9 cellular contexts compared by ENCODE assay signal in the genomic region with DNA sequence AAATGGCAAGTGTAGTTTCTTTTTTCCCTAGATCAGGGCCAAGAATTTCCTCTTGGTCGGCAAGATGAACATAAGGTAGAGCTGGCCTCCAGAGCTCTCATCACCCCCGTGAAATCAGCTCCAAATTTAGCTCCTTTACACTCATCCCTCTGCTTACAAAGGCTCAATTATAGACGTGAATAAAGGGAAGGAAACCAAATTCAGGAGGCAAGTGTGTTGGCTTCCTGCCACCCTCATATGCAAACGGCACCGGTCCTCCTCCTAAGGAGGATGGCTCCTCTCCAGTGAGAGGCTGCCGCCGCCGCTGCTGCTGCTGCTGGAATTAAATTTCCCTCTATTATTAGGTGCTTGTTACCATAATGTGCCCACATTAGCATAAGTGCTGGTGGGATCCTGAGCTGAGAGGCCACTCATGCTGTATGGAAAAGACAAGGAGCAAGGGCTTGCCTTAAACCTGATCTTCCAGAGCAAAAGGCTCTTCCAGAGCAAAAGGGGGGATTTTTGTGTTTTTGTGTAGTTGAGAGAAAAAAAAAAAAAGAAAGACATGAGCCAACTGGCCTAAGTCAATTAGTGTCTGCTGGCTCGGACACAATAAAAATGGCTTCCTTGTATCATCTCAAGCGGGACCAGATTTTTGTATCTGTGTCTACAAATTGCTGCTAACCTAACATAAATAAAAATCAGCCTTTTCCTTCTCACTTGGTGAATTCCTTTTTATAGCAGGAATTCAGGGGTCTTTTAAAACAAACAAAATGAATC.
A peak's percentile ranks its signal among the peaks of the same experiment; 100 is the strongest.
DNase-seq lines count a peak whose midpoint lies in the region; ATAC-seq and TF ChIP-seq lines count a peak whose summit lies in the region.
"Had no signal": no experiment of that assay in that cellular context is flagged by ENCODE, and none has a peak within 500 bp of the region (broad histone marks: within the 10 kb centered on the region; RNA-seq: fewer than 3 reads in every experiment).

No MANE protein-coding gene starts in this region.

- no peaks in the 10 kb centered on the region for H3K27me3 ChIP-seq in upper lobe of right lung

- DNase-seq in DMS 273 (lab: John Stamatoyannopoulos, UW; ENCODE audit: unreplicated experiment): peak; percentile 94
- DNase-seq in NCI-H1105 treated with DMSO at 0.1 percent for 48 hours (lab: John Stamatoyannopoulos, UW): peak; percentile 97
- DNase-seq in T-helper 17 cell: no peak
- peak; percentile 47 for DNase-seq in midbrain (lab: John Stamatoyannopoulos, UW)
- no peak for DNase-seq in HEK293T (ENCODE audit: extremely low spot score)
- no peak for DNase-seq in DMS114 treated with DMSO at 0.1 percent for 48 hours (lab: John Stamatoyannopoulos, UW; ENCODE audit: unreplicated experiment)
- DNase-seq in upper lobe of right lung: no peak
- no peak for DNase-seq in kidney glomerular epithelial cell (lab: John Stamatoyannopoulos, UW)

- H3K27me3 Mint-ChIP-seq in T-helper 17 cell: no peaks in the 10 kb centered on the region

- H3K36me3 Mint-ChIP-seq in T-helper 17 cell (ENCODE audit: low read depth): no peaks in the 10 kb centered on the region
- H3K36me3 Mint-ChIP-seq: IgD-negative memory B cell had no signal

- no peak for ATAC-seq in T-helper 17 cell
- no peak for ATAC-seq in upper lobe of right lung

- H3K36me3 ChIP-seq in upper lobe of right lung: no peaks in the 10 kb centered on the region

- H3K4me3 Mint-ChIP-seq in T-helper 17 cell: no peak overlapping the region

- peak overlapping the region; percentile 4 for H3K27ac Mint-ChIP-seq in T-helper 17 cell

- H3K4me1 ChIP-seq in upper lobe of right lung: no peaks in the 10 kb centered on the region

- CTCF ChIA-PET in HEK293T (lab: Yijun Ruan, JAX): no interaction called here

- POLR2A ChIA-PET in HEK293T (lab: Yijun Ruan, JAX): no interaction called here

- intact Hi-C loops in upper lobe of right lung (cut with DNase I): no loop called here

- peaks cover 5% of the 10 kb centered on the region for H3K4me1 Mint-ChIP-seq in T-helper 17 cell

- H3K27ac ChIP-seq in upper lobe of right lung: no peak overlapping the region

- H3K4me3 ChIP-seq in upper lobe of right lung: no peak overlapping the region

- TF ChIP-seq CTCF in upper lobe of right lung (IDR thresholded peaks at IDR 0.05): no peak

- H3K9me3 ChIP-seq in T-helper 17 cell (ENCODE audit: control insufficient read depth, low read length, poor library complexity, severe bottlenecking) (no peaks in the 10 kb centered on the region), upper lobe of right lung (no peaks in the 10 kb centered on the region)

TF ChIP-seq in HEK293T, 16 proteins besides CTCF, POLR2A, EP300 and RAD21:
- TF ChIP-seq FOXA1 (IDR thresholded peaks at IDR 0.05) (no peak), NFRKB (IDR thresholded peaks at IDR 0.05) (no peak), LEF1 (IDR thresholded peaks at IDR 0.05; ENCODE audit: borderline replicate concordance) (no peak), HDGF (IDR thresholded peaks at IDR 0.05; ENCODE audit: borderline replicate concordance) (no peak), ARNT (IDR thresholded peaks at IDR 0.05) (no peak), FOXM1 (IDR thresholded peaks at IDR 0.05; ENCODE audit: borderline replicate concordance) (no peak)

Comparison
In these comparisons a context has a peak if more than half of its experiments do, and no peak if none do; other contexts are left out.
1. DNase-seq: peak in DMS 273 (single experiment), NCI-H1105 treated with DMSO at 0.1 percent for 48 hours (single experiment) and midbrain (single experiment); none in T-helper 17 cell (0 of 3), HEK293T (single experiment), DMS114 treated with DMSO at 0.1 percent for 48 hours (single experiment), upper lobe of right lung (single experiment) and kidney glomerular epithelial cell (single experiment).